In genomic region chr9:75238311-75238976, GRCh38 we compare ENCODE assay signal across 8 cellular contexts.
DNase-seq lines count a peak whose midpoint lies in the region; ATAC-seq and TF ChIP-seq lines count a peak whose summit lies in the region.

No MANE protein-coding gene starts in this region.

- H3K4me3 ChIP-seq in AG10803 (ENCODE audit: low read length), result no peak overlapping the region
- H3K4me3 ChIP-seq in LNCaP clone FGC (ENCODE audit: low read depth, low read length), result no peak overlapping the region
- H3K4me3 ChIP-seq in dorsolateral prefrontal cortex, result no peak overlapping the region
- H3K4me3 ChIP-seq in mucosa of descending colon, result no peak overlapping the region

- intact Hi-C loops in dorsolateral prefrontal cortex (cut with DNase I), result no loop called here
- intact Hi-C loops in mucosa of descending colon (cut with DNase I, micrococcal nuclease), result no loop called here

- DNase-seq in AG10803 (ENCODE audit: low read depth), result peak; percentile 56
- DNase-seq in HEK293T (ENCODE audit: extremely low spot score), result peak; percentile 57
- peak; percentile 52 for DNase-seq in LNCaP clone FGC (ENCODE audit: low read depth)
- DNase-seq in T-helper 22 cell (ENCODE audit: low read depth), result peak; percentile 3
- DNase-seq in dorsolateral prefrontal cortex, result peak in 2 of 10 donors; percentile 19 to 47
- DNase-seq in mucosa of descending colon, result peak in 2 of 3 donors; percentile 50 to 89
- DNase-seq in type B pancreatic cell (ENCODE audit: extremely low spot score, unreplicated experiment), result no peak

- no peak overlapping the region for H3K27ac Mint-ChIP-seq in type B pancreatic cell

- H3K4me1 ChIP-seq in mucosa of descending colon (ENCODE audit: low read depth), result no peaks in the 10 kb centered on the region

- no peaks in the 10 kb centered on the region for H3K36me3 ChIP-seq in mucosa of descending colon (ENCODE audit: low read depth)

- H3K4me3 Mint-ChIP-seq in type B pancreatic cell, result no peak overlapping the region

- no peaks in the 10 kb centered on the region for H3K36me3 Mint-ChIP-seq in type B pancreatic cell

- H3K27me3 Mint-ChIP-seq in type B pancreatic cell, result peaks cover 3% of the 10 kb centered on the region

- ATAC-seq in mucosa of descending colon, result peak; percentile 92

- no peaks in the 10 kb centered on the region for H3K27me3 ChIP-seq in dorsolateral prefrontal cortex

- CTCF ChIA-PET in HEK293T (lab: Yijun Ruan, JAX), result interaction anchor here (0.5 kb wide), 1 partner anchor 271 kb away, joined by 3 read pairs; no protein-coding TSS in a partner anchor

- peaks cover 5% of the 10 kb centered on the region for H3K9me3 Mint-ChIP-seq in type B pancreatic cell

- POLR2A ChIA-PET in HEK293T (lab: Yijun Ruan, JAX), result no interaction called here

- peak; percentile 59 for TF ChIP-seq CTCF in AG10803 (conservative IDR thresholded peaks at IDR 0.05; ENCODE audit: low read length)
- TF ChIP-seq CTCF in GM12872 (IDR thresholded peaks at IDR 0.05; ENCODE audit: insufficient read depth, low read depth, low read length), result peak; percentile 70
- TF ChIP-seq CTCF in LNCaP clone FGC (IDR thresholded peaks at IDR 0.05; ENCODE audit: control insufficient read depth, extremely low read depth, insufficient read depth), result peak; percentile 81
- TF ChIP-seq CTCF in dorsolateral prefrontal cortex (IDR thresholded peaks at IDR 0.05 in 54 of 56, conservative IDR thresholded peaks at IDR 0.05 in 2 of 56; ENCODE audit: low read depth in 1 of 56, partially characterized antibody in 56 of 56), result peak in 53 of 56 donors; percentile 17 to 72 (median 58)
- peak; percentile 39 for TF ChIP-seq CTCF in mucosa of descending colon (IDR thresholded peaks at IDR 0.05)
- peak; percentile 78 for TF ChIP-seq CTCF in type B pancreatic cell (conservative IDR thresholded peaks at IDR 0.05)

- H3K4me1 Mint-ChIP-seq in type B pancreatic cell (ENCODE audit: unreplicated experiment), result no peaks in the 10 kb centered on the region

- no peak overlapping the region for H3K27ac ChIP-seq in dorsolateral prefrontal cortex

- no peaks in the 10 kb centered on the region for H3K9me3 ChIP-seq in mucosa of descending colon

TF ChIP-seq in HEK293T, 16 proteins besides CTCF, POLR2A, EP300 and RAD21:
- no peak for TF ChIP-seq TARDBP (IDR thresholded peaks at IDR 0.05)
- TF ChIP-seq L3MBTL2 (conservative IDR thresholded peaks at IDR 0.05), result no peak
- no peak for TF ChIP-seq PKNOX1 (IDR thresholded peaks at IDR 0.05)
- no peak for TF ChIP-seq ARNT (IDR thresholded peaks at IDR 0.05)
- TF ChIP-seq BHLHE40 (IDR thresholded peaks at IDR 0.05; ENCODE audit: borderline replicate concordance), result no peak
- no peak for TF ChIP-seq HDGF (IDR thresholded peaks at IDR 0.05; ENCODE audit: borderline replicate concordance)
- no peak for TF ChIP-seq SP1 (IDR thresholded peaks at IDR 0.05)
